ENCODE assay signal across 1 cellular context in the genomic region with DNA sequence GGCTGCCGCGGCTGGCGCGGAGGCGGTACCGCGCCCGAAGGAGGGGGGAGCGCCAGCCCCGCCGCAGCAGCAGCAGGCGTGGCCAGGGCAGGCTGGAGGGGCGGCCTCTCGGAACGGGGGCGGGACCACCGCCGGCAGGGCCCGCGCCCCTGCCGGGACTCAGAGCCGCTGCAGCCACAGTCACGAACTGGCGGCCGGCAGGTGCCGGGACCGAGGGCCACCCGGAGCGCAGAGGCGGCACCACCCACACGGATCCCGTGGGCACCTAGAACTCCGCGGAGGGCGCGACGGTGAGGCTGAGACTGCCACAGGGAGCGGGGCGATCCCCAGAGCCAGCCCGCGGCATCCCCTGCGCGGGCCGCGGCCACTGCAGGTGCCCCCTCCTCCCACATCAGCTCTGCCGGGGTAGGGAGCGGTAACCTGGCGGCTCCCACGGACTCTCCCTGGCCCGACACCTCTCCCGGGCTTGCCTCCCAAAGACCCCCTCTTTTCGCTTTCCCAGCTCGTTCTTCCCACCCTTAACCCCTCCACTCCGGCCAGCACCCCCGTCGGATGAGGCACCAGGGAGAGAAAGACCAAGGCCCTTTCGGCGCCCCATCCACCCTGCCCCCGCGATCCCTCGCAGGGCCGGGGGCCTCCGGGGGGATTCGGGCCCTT.
TF ChIP-seq lines count a peak whose summit lies in the region.

A gene (plus strand): TSS at position 162 of the 657 bp plus-strand sequence. CDS start 944 bp downstream, outside the sequence.

TF ChIP-seq in H1, 55 proteins besides CTCF, POLR2A, EP300 and RAD21 (continued from another document):
- TF ChIP-seq, protein P1, sequence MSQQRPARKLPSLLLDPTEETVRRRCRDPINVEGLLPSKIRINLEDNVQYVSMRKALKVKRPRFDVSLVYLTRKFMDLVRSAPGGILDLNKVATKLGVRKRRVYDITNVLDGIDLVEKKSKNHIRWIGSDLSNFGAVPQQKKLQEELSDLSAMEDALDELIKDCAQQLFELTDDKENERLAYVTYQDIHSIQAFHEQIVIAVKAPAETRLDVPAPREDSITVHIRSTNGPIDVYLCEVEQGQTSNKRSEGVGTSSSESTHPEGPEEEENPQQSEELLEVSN (IDR thresholded peaks at IDR 0.05), result no peak
- TF ChIP-seq, protein P2, sequence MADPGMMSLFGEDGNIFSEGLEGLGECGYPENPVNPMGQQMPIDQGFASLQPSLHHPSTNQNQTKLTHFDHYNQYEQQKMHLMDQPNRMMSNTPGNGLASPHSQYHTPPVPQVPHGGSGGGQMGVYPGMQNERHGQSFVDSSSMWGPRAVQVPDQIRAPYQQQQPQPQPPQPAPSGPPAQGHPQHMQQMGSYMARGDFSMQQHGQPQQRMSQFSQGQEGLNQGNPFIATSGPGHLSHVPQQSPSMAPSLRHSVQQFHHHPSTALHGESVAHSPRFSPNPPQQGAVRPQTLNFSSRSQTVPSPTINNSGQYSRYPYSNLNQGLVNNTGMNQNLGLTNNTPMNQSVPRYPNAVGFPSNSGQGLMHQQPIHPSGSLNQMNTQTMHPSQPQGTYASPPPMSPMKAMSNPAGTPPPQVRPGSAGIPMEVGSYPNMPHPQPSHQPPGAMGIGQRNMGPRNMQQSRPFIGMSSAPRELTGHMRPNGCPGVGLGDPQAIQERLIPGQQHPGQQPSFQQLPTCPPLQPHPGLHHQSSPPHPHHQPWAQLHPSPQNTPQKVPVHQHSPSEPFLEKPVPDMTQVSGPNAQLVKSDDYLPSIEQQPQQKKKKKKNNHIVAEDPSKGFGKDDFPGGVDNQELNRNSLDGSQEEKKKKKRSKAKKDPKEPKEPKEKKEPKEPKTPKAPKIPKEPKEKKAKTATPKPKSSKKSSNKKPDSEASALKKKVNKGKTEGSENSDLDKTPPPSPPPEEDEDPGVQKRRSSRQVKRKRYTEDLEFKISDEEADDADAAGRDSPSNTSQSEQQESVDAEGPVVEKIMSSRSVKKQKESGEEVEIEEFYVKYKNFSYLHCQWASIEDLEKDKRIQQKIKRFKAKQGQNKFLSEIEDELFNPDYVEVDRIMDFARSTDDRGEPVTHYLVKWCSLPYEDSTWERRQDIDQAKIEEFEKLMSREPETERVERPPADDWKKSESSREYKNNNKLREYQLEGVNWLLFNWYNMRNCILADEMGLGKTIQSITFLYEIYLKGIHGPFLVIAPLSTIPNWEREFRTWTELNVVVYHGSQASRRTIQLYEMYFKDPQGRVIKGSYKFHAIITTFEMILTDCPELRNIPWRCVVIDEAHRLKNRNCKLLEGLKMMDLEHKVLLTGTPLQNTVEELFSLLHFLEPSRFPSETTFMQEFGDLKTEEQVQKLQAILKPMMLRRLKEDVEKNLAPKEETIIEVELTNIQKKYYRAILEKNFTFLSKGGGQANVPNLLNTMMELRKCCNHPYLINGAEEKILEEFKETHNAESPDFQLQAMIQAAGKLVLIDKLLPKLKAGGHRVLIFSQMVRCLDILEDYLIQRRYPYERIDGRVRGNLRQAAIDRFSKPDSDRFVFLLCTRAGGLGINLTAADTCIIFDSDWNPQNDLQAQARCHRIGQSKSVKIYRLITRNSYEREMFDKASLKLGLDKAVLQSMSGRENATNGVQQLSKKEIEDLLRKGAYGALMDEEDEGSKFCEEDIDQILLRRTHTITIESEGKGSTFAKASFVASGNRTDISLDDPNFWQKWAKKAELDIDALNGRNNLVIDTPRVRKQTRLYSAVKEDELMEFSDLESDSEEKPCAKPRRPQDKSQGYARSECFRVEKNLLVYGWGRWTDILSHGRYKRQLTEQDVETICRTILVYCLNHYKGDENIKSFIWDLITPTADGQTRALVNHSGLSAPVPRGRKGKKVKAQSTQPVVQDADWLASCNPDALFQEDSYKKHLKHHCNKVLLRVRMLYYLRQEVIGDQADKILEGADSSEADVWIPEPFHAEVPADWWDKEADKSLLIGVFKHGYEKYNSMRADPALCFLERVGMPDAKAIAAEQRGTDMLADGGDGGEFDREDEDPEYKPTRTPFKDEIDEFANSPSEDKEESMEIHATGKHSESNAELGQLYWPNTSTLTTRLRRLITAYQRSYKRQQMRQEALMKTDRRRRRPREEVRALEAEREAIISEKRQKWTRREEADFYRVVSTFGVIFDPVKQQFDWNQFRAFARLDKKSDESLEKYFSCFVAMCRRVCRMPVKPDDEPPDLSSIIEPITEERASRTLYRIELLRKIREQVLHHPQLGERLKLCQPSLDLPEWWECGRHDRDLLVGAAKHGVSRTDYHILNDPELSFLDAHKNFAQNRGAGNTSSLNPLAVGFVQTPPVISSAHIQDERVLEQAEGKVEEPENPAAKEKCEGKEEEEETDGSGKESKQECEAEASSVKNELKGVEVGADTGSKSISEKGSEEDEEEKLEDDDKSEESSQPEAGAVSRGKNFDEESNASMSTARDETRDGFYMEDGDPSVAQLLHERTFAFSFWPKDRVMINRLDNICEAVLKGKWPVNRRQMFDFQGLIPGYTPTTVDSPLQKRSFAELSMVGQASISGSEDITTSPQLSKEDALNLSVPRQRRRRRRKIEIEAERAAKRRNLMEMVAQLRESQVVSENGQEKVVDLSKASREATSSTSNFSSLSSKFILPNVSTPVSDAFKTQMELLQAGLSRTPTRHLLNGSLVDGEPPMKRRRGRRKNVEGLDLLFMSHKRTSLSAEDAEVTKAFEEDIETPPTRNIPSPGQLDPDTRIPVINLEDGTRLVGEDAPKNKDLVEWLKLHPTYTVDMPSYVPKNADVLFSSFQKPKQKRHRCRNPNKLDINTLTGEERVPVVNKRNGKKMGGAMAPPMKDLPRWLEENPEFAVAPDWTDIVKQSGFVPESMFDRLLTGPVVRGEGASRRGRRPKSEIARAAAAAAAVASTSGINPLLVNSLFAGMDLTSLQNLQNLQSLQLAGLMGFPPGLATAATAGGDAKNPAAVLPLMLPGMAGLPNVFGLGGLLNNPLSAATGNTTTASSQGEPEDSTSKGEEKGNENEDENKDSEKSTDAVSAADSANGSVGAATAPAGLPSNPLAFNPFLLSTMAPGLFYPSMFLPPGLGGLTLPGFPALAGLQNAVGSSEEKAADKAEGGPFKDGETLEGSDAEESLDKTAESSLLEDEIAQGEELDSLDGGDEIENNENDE (IDR thresholded peaks at IDR 0.05; ENCODE audit: insufficient replicate concordance, low read length), result no peak
- TF ChIP-seq TEAD4 (IDR thresholded peaks at IDR 0.05; ENCODE audit: low read depth, low read length) (no peak), POLR2AphosphoS5 (IDR thresholded peaks at IDR 0.05; ENCODE audit: low read depth, low read length) (no peak), CREB1 (IDR thresholded peaks at IDR 0.05) (no peak), TAF1 (IDR thresholded peaks at IDR 0.05; ENCODE audit: low read depth, low read length) (0 out of 2 replicates have a peak, but pooled peaks have one; percentile 26), KDM4A (IDR thresholded peaks at IDR 0.05; ENCODE audit: low read depth, low read length, severe bottlenecking) (no peak), TBP (IDR thresholded peaks at IDR 0.05; ENCODE audit: low read depth, low read length) (no peak), KDM1A (IDR thresholded peaks at IDR 0.05; ENCODE audit: borderline replicate concordance, low read length) (no peak), BACH1 (IDR thresholded peaks at IDR 0.05; ENCODE audit: low read length) (no peak), BRCA1 (IDR thresholded peaks at IDR 0.05; ENCODE audit: low read depth, low read length) (no peak), CHD1 (IDR thresholded peaks at IDR 0.05; ENCODE audit: low read depth, low read length) (no peak), GABPA (IDR thresholded peaks at IDR 0.05; ENCODE audit: borderline replicate concordance, insufficient read depth, low read length) (no peak; the same call in 1 of the 2 replicates), TCF12 (IDR thresholded peaks at IDR 0.05; ENCODE audit: low read depth, low read length) (no peak), SP2 (IDR thresholded peaks at IDR 0.05; ENCODE audit: low read length) (no peak), ZNF274 (IDR thresholded peaks at IDR 0.05; ENCODE audit: borderline replicate concordance, extremely low read depth, low read length) (no peak), RNF2 (IDR thresholded peaks at IDR 0.05; ENCODE audit: borderline replicate concordance, low read depth, low read length, missing control alignments, poor library complexity, severe bottlenecking) (no peak), HDAC2 (IDR thresholded peaks at IDR 0.05; ENCODE audit: borderline replicate concordance in 1 of 2, low read depth in 2 of 2, low read length in 2 of 2) (no peak), JUND (IDR thresholded peaks at IDR 0.05; ENCODE audit: low read length) (no peak), SIRT6 (IDR thresholded peaks at IDR 0.05; ENCODE audit: low read length) (no peak), SRF (IDR thresholded peaks at IDR 0.05; ENCODE audit: low read depth, low read length) (no peak), CBX8 (IDR thresholded peaks at IDR 0.05; ENCODE audit: borderline replicate concordance, low read depth, low read length) (no peak), RBBP5 (IDR thresholded peaks at IDR 0.05; ENCODE audit: borderline replicate concordance, low read depth, low read length) (no peak), CTBP2 (IDR thresholded peaks at IDR 0.05; ENCODE audit: borderline replicate concordance, insufficient read depth, insufficient read length, low read length) (no peak), SUZ12 (IDR thresholded peaks at IDR 0.05; ENCODE audit: low read length) (peak; percentile 23; the same call in 1 of the 2 replicates), FOSL1 (IDR thresholded peaks at IDR 0.05; ENCODE audit: insufficient read depth, low read depth, low read length) (no peak), SIN3A (conservative IDR thresholded peaks at IDR 0.05 in 1 of 2, IDR thresholded peaks at IDR 0.05 in 1 of 2; ENCODE audit: low read depth in 1 of 2, low read length in 2 of 2) (no peak), ASH2L (IDR thresholded peaks at IDR 0.05; ENCODE audit: low read length) (peak; percentile 23)
- TF ChIP-seq, protein P3, sequence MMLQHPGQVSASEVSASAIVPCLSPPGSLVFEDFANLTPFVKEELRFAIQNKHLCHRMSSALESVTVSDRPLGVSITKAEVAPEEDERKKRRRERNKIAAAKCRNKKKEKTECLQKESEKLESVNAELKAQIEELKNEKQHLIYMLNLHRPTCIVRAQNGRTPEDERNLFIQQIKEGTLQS (IDR thresholded peaks at IDR 0.05; ENCODE audit: insufficient read depth, low read depth, low read length), result no peak
- TF ChIP-seq, protein P4, sequence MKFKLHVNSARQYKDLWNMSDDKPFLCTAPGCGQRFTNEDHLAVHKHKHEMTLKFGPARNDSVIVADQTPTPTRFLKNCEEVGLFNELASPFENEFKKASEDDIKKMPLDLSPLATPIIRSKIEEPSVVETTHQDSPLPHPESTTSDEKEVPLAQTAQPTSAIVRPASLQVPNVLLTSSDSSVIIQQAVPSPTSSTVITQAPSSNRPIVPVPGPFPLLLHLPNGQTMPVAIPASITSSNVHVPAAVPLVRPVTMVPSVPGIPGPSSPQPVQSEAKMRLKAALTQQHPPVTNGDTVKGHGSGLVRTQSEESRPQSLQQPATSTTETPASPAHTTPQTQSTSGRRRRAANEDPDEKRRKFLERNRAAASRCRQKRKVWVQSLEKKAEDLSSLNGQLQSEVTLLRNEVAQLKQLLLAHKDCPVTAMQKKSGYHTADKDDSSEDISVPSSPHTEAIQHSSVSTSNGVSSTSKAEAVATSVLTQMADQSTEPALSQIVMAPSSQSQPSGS (IDR thresholded peaks at IDR 0.05; ENCODE audit: low read length), result no peak
- TF ChIP-seq, protein P5, sequence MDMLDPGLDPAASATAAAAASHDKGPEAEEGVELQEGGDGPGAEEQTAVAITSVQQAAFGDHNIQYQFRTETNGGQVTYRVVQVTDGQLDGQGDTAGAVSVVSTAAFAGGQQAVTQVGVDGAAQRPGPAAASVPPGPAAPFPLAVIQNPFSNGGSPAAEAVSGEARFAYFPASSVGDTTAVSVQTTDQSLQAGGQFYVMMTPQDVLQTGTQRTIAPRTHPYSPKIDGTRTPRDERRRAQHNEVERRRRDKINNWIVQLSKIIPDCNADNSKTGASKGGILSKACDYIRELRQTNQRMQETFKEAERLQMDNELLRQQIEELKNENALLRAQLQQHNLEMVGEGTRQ (IDR thresholded peaks at IDR 0.05; ENCODE audit: low read length), result no peak
- TF ChIP-seq, protein P6, sequence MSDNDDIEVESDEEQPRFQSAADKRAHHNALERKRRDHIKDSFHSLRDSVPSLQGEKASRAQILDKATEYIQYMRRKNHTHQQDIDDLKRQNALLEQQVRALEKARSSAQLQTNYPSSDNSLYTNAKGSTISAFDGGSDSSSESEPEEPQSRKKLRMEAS (IDR thresholded peaks at IDR 0.05), result no peak; the same call in 1 of the 2 replicates
